ENCODE assay signal across 1 cellular context in genomic region chr11:68659158-68659921, GRCh38.
TF ChIP-seq lines count a peak whose summit lies in the region.

No MANE protein-coding gene starts in this region.

TF ChIP-seq in HepG2, 621 proteins besides CTCF, POLR2A, EP300 and RAD21 (continued from another document):
- TF ChIP-seq, protein P1, sequence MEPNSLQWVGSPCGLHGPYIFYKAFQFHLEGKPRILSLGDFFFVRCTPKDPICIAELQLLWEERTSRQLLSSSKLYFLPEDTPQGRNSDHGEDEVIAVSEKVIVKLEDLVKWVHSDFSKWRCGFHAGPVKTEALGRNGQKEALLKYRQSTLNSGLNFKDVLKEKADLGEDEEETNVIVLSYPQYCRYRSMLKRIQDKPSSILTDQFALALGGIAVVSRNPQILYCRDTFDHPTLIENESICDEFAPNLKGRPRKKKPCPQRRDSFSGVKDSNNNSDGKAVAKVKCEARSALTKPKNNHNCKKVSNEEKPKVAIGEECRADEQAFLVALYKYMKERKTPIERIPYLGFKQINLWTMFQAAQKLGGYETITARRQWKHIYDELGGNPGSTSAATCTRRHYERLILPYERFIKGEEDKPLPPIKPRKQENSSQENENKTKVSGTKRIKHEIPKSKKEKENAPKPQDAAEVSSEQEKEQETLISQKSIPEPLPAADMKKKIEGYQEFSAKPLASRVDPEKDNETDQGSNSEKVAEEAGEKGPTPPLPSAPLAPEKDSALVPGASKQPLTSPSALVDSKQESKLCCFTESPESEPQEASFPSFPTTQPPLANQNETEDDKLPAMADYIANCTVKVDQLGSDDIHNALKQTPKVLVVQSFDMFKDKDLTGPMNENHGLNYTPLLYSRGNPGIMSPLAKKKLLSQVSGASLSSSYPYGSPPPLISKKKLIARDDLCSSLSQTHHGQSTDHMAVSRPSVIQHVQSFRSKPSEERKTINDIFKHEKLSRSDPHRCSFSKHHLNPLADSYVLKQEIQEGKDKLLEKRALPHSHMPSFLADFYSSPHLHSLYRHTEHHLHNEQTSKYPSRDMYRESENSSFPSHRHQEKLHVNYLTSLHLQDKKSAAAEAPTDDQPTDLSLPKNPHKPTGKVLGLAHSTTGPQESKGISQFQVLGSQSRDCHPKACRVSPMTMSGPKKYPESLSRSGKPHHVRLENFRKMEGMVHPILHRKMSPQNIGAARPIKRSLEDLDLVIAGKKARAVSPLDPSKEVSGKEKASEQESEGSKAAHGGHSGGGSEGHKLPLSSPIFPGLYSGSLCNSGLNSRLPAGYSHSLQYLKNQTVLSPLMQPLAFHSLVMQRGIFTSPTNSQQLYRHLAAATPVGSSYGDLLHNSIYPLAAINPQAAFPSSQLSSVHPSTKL (CRISPR knock-in tag; IDR thresholded peaks at IDR 0.05) = 0 out of 2 replicates have a peak, but pooled peaks have one; percentile 9
- TF ChIP-seq BHLHE40 (IDR thresholded peaks at IDR 0.05; ENCODE audit: low read length) = 0 out of 2 replicates have a peak, but pooled peaks have one; percentile 51
- no peak for TF ChIP-seq PHF21A (CRISPR knock-in tag; IDR thresholded peaks at IDR 0.05)
- TF ChIP-seq ZKSCAN1 (IDR thresholded peaks at IDR 0.05; ENCODE audit: low read length) = no peak
- no peak for TF ChIP-seq ZNF138 (CRISPR knock-in tag; IDR thresholded peaks at IDR 0.05; ENCODE audit: low read depth)
- no peak for TF ChIP-seq BCL6 (CRISPR knock-in tag; IDR thresholded peaks at IDR 0.05)
- TF ChIP-seq ZNF3 (CRISPR knock-in tag; IDR thresholded peaks at IDR 0.05) = no peak
- TF ChIP-seq FOXP1 (IDR thresholded peaks at IDR 0.05) = no peak
- no peak for TF ChIP-seq FOXP1 (CRISPR knock-in tag; IDR thresholded peaks at IDR 0.05)
- no peak for TF ChIP-seq HNF4A (CRISPR knock-in tag; IDR thresholded peaks at IDR 0.05)
- TF ChIP-seq TEAD3 (CRISPR knock-in tag; optimal IDR thresholded peaks at IDR 0.05; ENCODE audit: borderline replicate concordance) = peak; percentile 11
- no peak for TF ChIP-seq ZNF567 (CRISPR knock-in tag; IDR thresholded peaks at IDR 0.05; ENCODE audit: borderline replicate concordance)
- TF ChIP-seq ZNF782 (CRISPR knock-in tag; IDR thresholded peaks at IDR 0.05; ENCODE audit: borderline replicate concordance) = no peak
- TF ChIP-seq ZBTB10 (CRISPR knock-in tag; IDR thresholded peaks at IDR 0.05; ENCODE audit: borderline replicate concordance) = no peak
- TF ChIP-seq ZSCAN21 (CRISPR knock-in tag; IDR thresholded peaks at IDR 0.05; ENCODE audit: borderline replicate concordance) = no peak
- TF ChIP-seq ZKSCAN5 (CRISPR knock-in tag; IDR thresholded peaks at IDR 0.05) = no peak
- TF ChIP-seq, protein P2, sequence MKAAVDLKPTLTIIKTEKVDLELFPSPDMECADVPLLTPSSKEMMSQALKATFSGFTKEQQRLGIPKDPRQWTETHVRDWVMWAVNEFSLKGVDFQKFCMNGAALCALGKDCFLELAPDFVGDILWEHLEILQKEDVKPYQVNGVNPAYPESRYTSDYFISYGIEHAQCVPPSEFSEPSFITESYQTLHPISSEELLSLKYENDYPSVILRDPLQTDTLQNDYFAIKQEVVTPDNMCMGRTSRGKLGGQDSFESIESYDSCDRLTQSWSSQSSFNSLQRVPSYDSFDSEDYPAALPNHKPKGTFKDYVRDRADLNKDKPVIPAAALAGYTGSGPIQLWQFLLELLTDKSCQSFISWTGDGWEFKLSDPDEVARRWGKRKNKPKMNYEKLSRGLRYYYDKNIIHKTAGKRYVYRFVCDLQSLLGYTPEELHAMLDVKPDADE (CRISPR knock-in tag; IDR thresholded peaks at IDR 0.05) = no peak
- no peak for TF ChIP-seq ZNF44 (CRISPR knock-in tag; IDR thresholded peaks at IDR 0.05)
- no peak for TF ChIP-seq ZNF768 (CRISPR knock-in tag; IDR thresholded peaks at IDR 0.05)
- no peak for TF ChIP-seq TRIM22 (IDR thresholded peaks at IDR 0.05)
- no peak for TF ChIP-seq SOX6 (IDR thresholded peaks at IDR 0.05)
- 0 out of 2 replicates have a peak, but pooled peaks have one; percentile 15 for TF ChIP-seq SOX6 (CRISPR knock-in tag; IDR thresholded peaks at IDR 0.05)
- no peak for TF ChIP-seq SRF (IDR thresholded peaks at IDR 0.05; ENCODE audit: low read depth, low read length)
- no peak for TF ChIP-seq CREB3 (CRISPR knock-in tag; IDR thresholded peaks at IDR 0.05)
- no peak for TF ChIP-seq ZNF790 (CRISPR knock-in tag; IDR thresholded peaks at IDR 0.05; ENCODE audit: borderline replicate concordance)
- no peak for TF ChIP-seq NCOR1 (IDR thresholded peaks at IDR 0.05; ENCODE audit: borderline replicate concordance, low read length)
- TF ChIP-seq, protein P3, sequence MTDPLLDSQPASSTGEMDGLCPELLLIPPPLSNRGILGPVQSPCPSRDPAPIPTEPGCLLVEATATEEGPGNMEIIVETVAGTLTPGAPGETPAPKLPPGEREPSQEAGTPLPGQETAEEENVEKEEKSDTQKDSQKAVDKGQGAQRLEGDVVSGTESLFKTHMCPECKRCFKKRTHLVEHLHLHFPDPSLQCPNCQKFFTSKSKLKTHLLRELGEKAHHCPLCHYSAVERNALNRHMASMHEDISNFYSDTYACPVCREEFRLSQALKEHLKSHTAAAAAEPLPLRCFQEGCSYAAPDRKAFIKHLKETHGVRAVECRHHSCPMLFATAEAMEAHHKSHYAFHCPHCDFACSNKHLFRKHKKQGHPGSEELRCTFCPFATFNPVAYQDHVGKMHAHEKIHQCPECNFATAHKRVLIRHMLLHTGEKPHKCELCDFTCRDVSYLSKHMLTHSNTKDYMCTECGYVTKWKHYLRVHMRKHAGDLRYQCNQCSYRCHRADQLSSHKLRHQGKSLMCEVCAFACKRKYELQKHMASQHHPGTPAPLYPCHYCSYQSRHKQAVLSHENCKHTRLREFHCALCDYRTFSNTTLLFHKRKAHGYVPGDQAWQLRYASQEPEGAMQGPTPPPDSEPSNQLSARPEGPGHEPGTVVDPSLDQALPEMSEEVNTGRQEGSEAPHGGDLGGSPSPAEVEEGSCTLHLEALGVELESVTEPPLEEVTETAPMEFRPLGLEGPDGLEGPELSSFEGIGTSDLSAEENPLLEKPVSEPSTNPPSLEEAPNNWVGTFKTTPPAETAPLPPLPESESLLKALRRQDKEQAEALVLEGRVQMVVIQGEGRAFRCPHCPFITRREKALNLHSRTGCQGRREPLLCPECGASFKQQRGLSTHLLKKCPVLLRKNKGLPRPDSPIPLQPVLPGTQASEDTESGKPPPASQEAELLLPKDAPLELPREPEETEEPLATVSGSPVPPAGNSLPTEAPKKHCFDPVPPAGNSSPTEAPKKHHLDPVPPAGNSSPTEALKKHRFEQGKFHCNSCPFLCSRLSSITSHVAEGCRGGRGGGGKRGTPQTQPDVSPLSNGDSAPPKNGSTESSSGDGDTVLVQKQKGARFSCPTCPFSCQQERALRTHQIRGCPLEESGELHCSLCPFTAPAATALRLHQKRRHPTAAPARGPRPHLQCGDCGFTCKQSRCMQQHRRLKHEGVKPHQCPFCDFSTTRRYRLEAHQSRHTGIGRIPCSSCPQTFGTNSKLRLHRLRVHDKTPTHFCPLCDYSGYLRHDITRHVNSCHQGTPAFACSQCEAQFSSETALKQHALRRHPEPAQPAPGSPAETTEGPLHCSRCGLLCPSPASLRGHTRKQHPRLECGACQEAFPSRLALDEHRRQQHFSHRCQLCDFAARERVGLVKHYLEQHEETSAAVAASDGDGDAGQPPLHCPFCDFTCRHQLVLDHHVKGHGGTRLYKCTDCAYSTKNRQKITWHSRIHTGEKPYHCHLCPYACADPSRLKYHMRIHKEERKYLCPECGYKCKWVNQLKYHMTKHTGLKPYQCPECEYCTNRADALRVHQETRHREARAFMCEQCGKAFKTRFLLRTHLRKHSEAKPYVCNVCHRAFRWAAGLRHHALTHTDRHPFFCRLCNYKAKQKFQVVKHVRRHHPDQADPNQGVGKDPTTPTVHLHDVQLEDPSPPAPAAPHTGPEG (CRISPR knock-in tag; IDR thresholded peaks at IDR 0.05) = no peak
- TF ChIP-seq WIZ (CRISPR knock-in tag; IDR thresholded peaks at IDR 0.05) = no peak
- TF ChIP-seq MIXL1 (CRISPR knock-in tag; IDR thresholded peaks at IDR 0.05) = no peak
- TF ChIP-seq ZNF562 (CRISPR knock-in tag; IDR thresholded peaks at IDR 0.05; ENCODE audit: borderline replicate concordance) = no peak
- no peak for TF ChIP-seq ZNF263 (CRISPR knock-in tag; IDR thresholded peaks at IDR 0.05)
- TF ChIP-seq ZNF17 (CRISPR knock-in tag; IDR thresholded peaks at IDR 0.05) = no peak
- TF ChIP-seq KLF11 (CRISPR knock-in tag; IDR thresholded peaks at IDR 0.05) = no peak
- TF ChIP-seq ZNF232 (CRISPR knock-in tag; IDR thresholded peaks at IDR 0.05; ENCODE audit: borderline replicate concordance) = no peak
- TF ChIP-seq SMAD1 (CRISPR knock-in tag; IDR thresholded peaks at IDR 0.05; ENCODE audit: borderline replicate concordance, low read depth) = no peak
- no peak for TF ChIP-seq RBM22 (optimal IDR thresholded peaks at IDR 0.05; ENCODE audit: low read length)
- TF ChIP-seq ZNF709 (CRISPR knock-in tag; IDR thresholded peaks at IDR 0.05) = no peak
- TF ChIP-seq RBM39 (IDR thresholded peaks at IDR 0.05; ENCODE audit: low read depth, low read length, poor library complexity, severe bottlenecking) = no peak
- no peak for TF ChIP-seq ZNF781 (CRISPR knock-in tag; IDR thresholded peaks at IDR 0.05; ENCODE audit: borderline replicate concordance, not compliant biosample characterization)
- TF ChIP-seq ZNF547 (CRISPR knock-in tag; IDR thresholded peaks at IDR 0.05) = no peak
- TF ChIP-seq IKZF1 (IDR thresholded peaks at IDR 0.05) = no peak
- no peak for TF ChIP-seq DZIP1 (CRISPR knock-in tag; IDR thresholded peaks at IDR 0.05)
- no peak for TF ChIP-seq SP140L (CRISPR knock-in tag; IDR thresholded peaks at IDR 0.05; ENCODE audit: borderline replicate concordance)
- TF ChIP-seq, protein P4, sequence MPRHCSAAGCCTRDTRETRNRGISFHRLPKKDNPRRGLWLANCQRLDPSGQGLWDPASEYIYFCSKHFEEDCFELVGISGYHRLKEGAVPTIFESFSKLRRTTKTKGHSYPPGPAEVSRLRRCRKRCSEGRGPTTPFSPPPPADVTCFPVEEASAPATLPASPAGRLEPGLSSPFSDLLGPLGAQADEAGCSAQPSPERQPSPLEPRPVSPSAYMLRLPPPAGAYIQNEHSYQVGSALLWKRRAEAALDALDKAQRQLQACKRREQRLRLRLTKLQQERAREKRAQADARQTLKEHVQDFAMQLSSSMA (CRISPR knock-in tag; IDR thresholded peaks at IDR 0.05) = no peak
- TF ChIP-seq RARG (CRISPR knock-in tag; IDR thresholded peaks at IDR 0.05; ENCODE audit: low read depth) = no peak
TF ChIP-seq in HepG2: peak in this region for 6.
